8 cellular contexts compared by ENCODE assay signal in the genomic region with DNA sequence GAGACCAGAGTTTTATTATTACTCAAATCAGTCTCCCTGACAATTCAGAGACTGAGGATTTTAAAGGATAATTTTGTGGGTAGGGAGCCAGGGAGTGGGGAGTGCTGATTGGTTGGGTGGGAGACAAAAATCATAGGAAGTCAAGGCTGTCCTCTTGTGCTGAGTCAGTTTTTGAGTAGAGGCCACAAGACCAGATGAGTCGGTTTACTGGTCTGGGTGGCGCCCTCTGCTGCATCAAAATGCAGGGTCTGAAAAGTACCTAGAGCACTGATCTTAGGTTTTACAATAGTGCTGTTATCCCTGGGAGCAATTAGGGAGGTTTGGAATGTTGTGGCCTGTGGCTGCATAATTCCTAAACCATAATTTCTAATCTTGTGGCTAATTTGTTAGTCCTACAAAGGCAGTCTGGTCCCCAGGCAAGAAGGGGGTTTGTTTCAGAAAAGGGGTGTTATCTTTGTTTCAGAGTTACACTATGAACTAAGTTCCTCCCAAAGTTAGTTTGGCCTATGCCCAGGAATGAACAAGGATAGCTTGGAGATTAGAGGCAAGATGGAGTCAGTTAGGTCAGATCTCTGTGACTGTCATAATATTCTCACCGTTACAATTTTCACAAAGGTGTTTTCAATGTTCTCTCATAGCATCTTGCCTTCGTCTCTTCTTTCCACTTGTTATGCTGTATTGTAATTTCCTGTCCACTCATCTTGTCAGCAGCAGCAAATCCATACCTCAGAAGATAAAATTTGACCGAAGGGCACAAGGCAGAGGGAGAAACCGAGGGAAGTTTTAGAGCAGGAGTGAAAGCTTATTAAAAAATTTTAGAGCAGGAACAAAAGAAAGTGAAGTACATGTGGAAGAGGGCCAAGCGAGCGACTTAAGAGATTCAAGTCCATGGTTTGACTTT. TPM values are rescaled to one million over a fixed set of nuclear protein-coding genes. Genes with fewer than 3 reads are reported as not detected.
A peak's percentile ranks its signal among the peaks of the same experiment; 100 is the strongest.
DNase-seq lines count a peak whose midpoint lies in the region; ATAC-seq lines count a peak whose summit lies in the region.

No MANE protein-coding gene starts in this region.

- H3K4me1 ChIP-seq in BLaER1 (peaks cover 19% of the 10 kb centered on the region), iPS DF 6.9 (ENCODE audit: control insufficient read depth, insufficient read depth, low read length) (no peaks in the 10 kb centered on the region)

- DNase-seq in GM19240 (ENCODE audit: insufficient read length, low spot score) (peak; percentile 18), KBM-7 (peak; percentile 78), T-cell (peak; percentile 8 to 59 (median 44)), amniotic stem cell (lab: John Stamatoyannopoulos, UW) (peak; percentile 16), iPS DF 6.9 (ENCODE audit: low read depth, low spot score) (peak; percentile 48)
- peak; percentile 39 to 50 for DNase-seq in stimulated activated CD4-positive, alpha-beta T cell treated with anti-CD3 and anti-CD28 coated beads, Interleukin-1b, Interleukin-23, amount 100 ng/mL, for 4 hours (ENCODE audit: low read depth in 2 of 2)

- in situ Hi-C loops in KBM-7 (cut with MboI; ENCODE audit: low pct_unique_long_range_greater_than_20kb, low sequenced_read_pairs), result no loop called here

- H3K36me3 Mint-ChIP-seq in T-cell, result no peaks in the 10 kb centered on the region

- H3K27ac ChIP-seq in BLaER1, result no peak overlapping the region
- H3K27ac ChIP-seq in iPS DF 6.9 (ENCODE audit: low read length), result no peak overlapping the region

- H3K36me3 ChIP-seq in BLaER1, result no peaks in the 10 kb centered on the region
- no peaks in the 10 kb centered on the region for H3K36me3 ChIP-seq in iPS DF 6.9 (ENCODE audit: control insufficient read depth, insufficient read depth, low read length)

- CTCF ChIA-PET in T-cell (lab: Charles Lee), result interaction anchor here (0.6 to 1.3 kb wide), 7 partner anchors 9 to 122 kb away, joined by 3 to 6 read pairs (median 3); no protein-coding TSS in a partner anchor

- H3K9me3 Mint-ChIP-seq in T-cell, result no peaks in the 10 kb centered on the region

- H3K9me3 ChIP-seq in BLaER1 (no peaks in the 10 kb centered on the region), iPS DF 6.9 (ENCODE audit: control insufficient read depth, insufficient read depth, low read length) (no peaks in the 10 kb centered on the region)

- POLR2A ChIA-PET in T-cell (lab: Charles Lee), result interaction anchor here in 1 of 2 donors (0.5 kb wide), 1 partner anchor 45 kb away, joined by 6 read pairs; no protein-coding TSS in a partner anchor

- peak overlapping the region in 2 of 3 donors; percentile 22 to 75 for H3K4me3 Mint-ChIP-seq in T-cell

- peaks cover 26 to 30% (median 29%) of the 10 kb centered on the region in 3 donors for H3K4me1 Mint-ChIP-seq in T-cell

- no peaks in the 10 kb centered on the region for H3K27me3 Mint-ChIP-seq in T-cell

- no peaks in the 10 kb centered on the region for H4K20me1 ChIP-seq in BLaER1

- ATAC-seq in T-cell (replicated peaks in 1 of 4) (peak; percentile 25 to 55 (median 54)), GM18517 (IDR thresholded peaks at IDR 0.05; ENCODE audit: unreplicated experiment) (no peak)

- H3K27ac Mint-ChIP-seq in T-cell, result peak overlapping the region; percentile 77 to 94

- no CpG with 5 or more reads among the region's 8 CpGs for WGBS in iPS DF 6.9 (ENCODE audit: insufficient coverage, insufficient read length)

- H3K4me3 ChIP-seq in BLaER1, result no peak overlapping the region
- no peak overlapping the region for H3K4me3 ChIP-seq in iPS DF 6.9 (ENCODE audit: low read length)

- H3K4me2 ChIP-seq in BLaER1, result peak overlapping the region; percentile 55

- H3K9ac ChIP-seq in BLaER1, result no peak overlapping the region

- H3K27me3 ChIP-seq in BLaER1 (peaks cover 8% of the 10 kb centered on the region; the same call in 1 of the 2 replicates), iPS DF 6.9 (ENCODE audit: control insufficient read depth, insufficient read depth, low read length) (no peaks in the 10 kb centered on the region)

RNA-seq across cellular contexts. Expression of a gene that starts 59.2 kb away (rescaled TPM):
- total RNA-seq in T-cell, result 10 to 100 TPM; 61.1 to 78.6 (median 63.6) TPM

Comparison
In these comparisons a context has a peak if more than half of its experiments do, and no peak if none do; other contexts are left out.
1. DNase-seq: peak in every context shown above with its lines; median percentile 78 in KBM-7; 48 in iPS DF 6.9; 44 in stimulated activated CD4-positive, alpha-beta T cell treated with anti-CD3 and anti-CD28 coated beads, Interleukin-1b, Interleukin-23, amount 100 ng/mL, for 4 hours; 44 in T-cell; 18 in GM19240; 16 in amniotic stem cell.